Comparison of ENCODE assay signal across 10 cellular contexts in genomic region chr5:170694911-170695310, GRCh38.
"Had no signal": no experiment of that assay in that cellular context is flagged by ENCODE, and none has a peak within 500 bp of the region (broad histone marks: within the 10 kb centered on the region; RNA-seq: fewer than 3 reads in every experiment).

No MANE protein-coding gene starts in this region.

- H3K9me3 ChIP-seq: HAP-1 had no signal

- H3K27ac Mint-ChIP-seq: H9, HFFc6 had no signal

- H3K9me3 Mint-ChIP-seq: H9, HFFc6 had no signal

- H3K4me3 ChIP-seq: GM23248, HAP-1 had no signal

- H3K9ac ChIP-seq: GM23248 had no signal

- ATAC-seq: HCT116 had no signal

- DNase-seq: GM23248, GOT3, H7, H9, HCEC 1CT, HFFc6 had no signal

- H3K36me3 ChIP-seq: HAP-1 had no signal

- H3K4me3 Mint-ChIP-seq: H9, HFFc6 had no signal

- FAIRE-seq: H1, H54 had no signal

- H3K4me1 ChIP-seq: HAP-1 had no signal

- H3K27ac ChIP-seq: GM23248 had no signal

- H2AFZ ChIP-seq: GM23248 had no signal
